Comparison of ENCODE assay signal across 9 cellular contexts in the genomic region with DNA sequence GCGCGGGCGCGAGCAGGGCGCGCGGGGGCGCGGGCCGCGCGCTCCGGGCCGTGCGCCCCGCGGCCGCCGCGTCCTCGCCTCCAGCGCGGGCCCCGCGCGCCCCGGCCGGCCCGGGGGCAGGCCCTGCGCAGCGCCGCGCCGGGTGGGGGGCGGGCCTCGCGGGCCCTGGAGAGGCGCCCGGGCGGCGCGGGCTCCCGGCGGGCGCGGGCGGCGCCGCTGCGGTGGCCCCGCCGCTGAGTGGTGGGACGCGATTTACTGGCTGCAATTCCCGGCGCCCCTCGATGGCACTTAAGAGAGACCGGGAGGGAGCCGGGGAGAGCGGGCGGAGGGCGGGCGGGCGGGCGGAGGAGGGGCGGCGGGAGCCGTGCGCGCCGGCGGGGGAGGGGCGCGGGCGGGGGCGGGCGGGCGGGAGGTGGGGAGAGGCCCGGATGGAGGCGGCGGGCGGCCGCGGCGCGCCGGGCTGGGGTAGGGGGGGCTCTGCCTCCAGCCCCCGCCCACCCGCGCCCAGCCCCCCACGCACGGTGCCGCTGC.
DNase-seq lines count a peak whose midpoint lies in the region; ATAC-seq and TF ChIP-seq lines count a peak whose summit lies in the region.
"Had no signal": no experiment of that assay in that cellular context is flagged by ENCODE, and none has a peak within 500 bp of the region (broad histone marks: within the 10 kb centered on the region; RNA-seq: fewer than 3 reads in every experiment).

No MANE protein-coding gene starts in this region.

- CTCF ChIA-PET in activated CD4-positive, alpha-beta T cell treated with anti-CD3 and anti-CD28 coated beads for 36 hours (lab: Charles Lee), result no interaction called here
- CTCF ChIA-PET in RWPE1 (lab: Yijun Ruan, JAX), result no interaction called here

- no peaks in the 10 kb centered on the region for H3K36me3 ChIP-seq in cardiac muscle cell
- no peaks in the 10 kb centered on the region for H3K36me3 ChIP-seq in thoracic aorta

- H3K9me3 ChIP-seq in cardiac muscle cell (ENCODE audit: low read depth) (no peaks in the 10 kb centered on the region), thoracic aorta (no peaks in the 10 kb centered on the region)

- peak; percentile 28 for DNase-seq in activated CD4-positive, alpha-beta T cell treated with anti-CD3 and anti-CD28 coated beads for 36 hours
- no peak for DNase-seq in activated CD4-positive, alpha-beta T cell treated with anti-CD3 and anti-CD28 coated beads, Interleukin-2, amount 50 U/mL, for 4 hours
- DNase-seq in RWPE1 (ENCODE audit: low spot score) (no peak), cardiac muscle cell (ENCODE audit: low read depth in 1 of 2, low spot score in 1 of 2) (peak in 1 of 2 donors; percentile 78), thoracic aorta (ENCODE audit: low spot score) (no peak), NCI-H226 (no peak)

- no peaks in the 10 kb centered on the region for H3K36me3 Mint-ChIP-seq in activated CD4-positive, alpha-beta T cell treated with anti-CD3 and anti-CD28 coated beads for 36 hours (ENCODE audit: low read depth)

- no peak overlapping the region for H3K4me3 Mint-ChIP-seq in activated CD4-positive, alpha-beta T cell treated with anti-CD3 and anti-CD28 coated beads for 36 hours

- TF ChIP-seq CTCF in RWPE1 (conservative IDR thresholded peaks at IDR 0.05; ENCODE audit: low read depth), result no peak
- no peak for TF ChIP-seq CTCF in cardiac muscle cell (IDR thresholded peaks at IDR 0.05; ENCODE audit: low read depth, low read length)
- TF ChIP-seq CTCF in thoracic aorta (IDR thresholded peaks at IDR 0.05), result no peak

- intact Hi-C loops in activated CD4-positive, alpha-beta T cell treated with anti-CD3 and anti-CD28 coated beads for 36 hours (cut with DNase I, micrococcal nuclease), result no loop called here

- H3K27me3 ChIP-seq in cardiac muscle cell (no peaks in the 10 kb centered on the region), thoracic aorta (replicated peaks; ENCODE audit: insufficient read depth) (no peaks in the 10 kb centered on the region)

- H3K9me3 Mint-ChIP-seq in activated CD4-positive, alpha-beta T cell treated with anti-CD3 and anti-CD28 coated beads for 36 hours (ENCODE audit: low read depth), result no peaks in the 10 kb centered on the region
- H3K9me3 Mint-ChIP-seq: neural crest cell had no signal

- H3K4me3 ChIP-seq in cardiac muscle cell, result peak overlapping the region; percentile 24
- H3K4me3 ChIP-seq in thoracic aorta, result peak overlapping the region; percentile 74

- POLR2A ChIA-PET in activated CD4-positive, alpha-beta T cell treated with anti-CD3 and anti-CD28 coated beads for 36 hours (lab: Charles Lee), result no interaction called here
- POLR2A ChIA-PET in RWPE1 (lab: Yijun Ruan, JAX; ENCODE audit: low non-redundant PET), result interaction anchor here (1.0 kb wide), 1 partner anchor 90 kb away, joined by 7 read pairs; no protein-coding TSS in a partner anchor

- peak; percentile 75 for ATAC-seq in activated CD4-positive, alpha-beta T cell treated with anti-CD3 and anti-CD28 coated beads for 36 hours
- no peak for ATAC-seq in thoracic aorta (ENCODE audit: insufficient number of reproducible peaks, low FRiP score, low read depth)
- no peak for ATAC-seq in GM19035 (IDR thresholded peaks at IDR 0.05; ENCODE audit: unreplicated experiment)
- ATAC-seq in GM21515 (IDR thresholded peaks at IDR 0.05; ENCODE audit: unreplicated experiment), result no peak

- H3K27ac ChIP-seq in RWPE1 (peak overlapping the region; percentile 80), cardiac muscle cell (peak overlapping the region; percentile 55), thoracic aorta (no peak overlapping the region)

- H3K4me1 Mint-ChIP-seq in activated CD4-positive, alpha-beta T cell treated with anti-CD3 and anti-CD28 coated beads for 36 hours, result peaks cover 9% of the 10 kb centered on the region

- no peaks in the 10 kb centered on the region for H3K27me3 Mint-ChIP-seq in activated CD4-positive, alpha-beta T cell treated with anti-CD3 and anti-CD28 coated beads for 36 hours

- no peak overlapping the region for H3K27ac Mint-ChIP-seq in activated CD4-positive, alpha-beta T cell treated with anti-CD3 and anti-CD28 coated beads for 36 hours

- peaks cover 10% of the 10 kb centered on the region for H3K4me1 ChIP-seq in cardiac muscle cell (ENCODE audit: low read depth)
- H3K4me1 ChIP-seq in thoracic aorta (ENCODE audit: control insufficient read depth in 1 of 2, low read depth in 2 of 2), result peaks cover 0 to 17% of the 10 kb centered on the region in 2 donors

Comparison
In these comparisons a context has a peak if more than half of its experiments do, and no peak if none do; other contexts are left out.
1. H3K27ac ChIP-seq: peak in RWPE1 (single experiment) and cardiac muscle cell (single experiment); none in thoracic aorta (0 of 2).